ENCODE assay signal across 8 cellular contexts in genomic region chr12:47927346-47927745, GRCh38.
"Had no signal": no experiment of that assay in that cellular context is flagged by ENCODE, and none has a peak within 500 bp of the region (broad histone marks: within the 10 kb centered on the region; RNA-seq: fewer than 3 reads in every experiment).

No MANE protein-coding gene starts in this region.

- ATAC-seq: GM23338, HepG2, K562 had no signal

- H3K4me3 Mint-ChIP-seq: GM23338, H9 had no signal

- DNase-seq: H9, HCEC 1CT, KG1 had no signal

- H3K27ac Mint-ChIP-seq: GM23338, H9 had no signal

- FAIRE-seq: H1, H54, HepG2, K562 had no signal

- H3K4me3 ChIP-seq: GM23338, K562 had no signal

- H3K4me1 Mint-ChIP-seq: GM23338, H9 had no signal

- H3K9me3 Mint-ChIP-seq: GM23338, H9 had no signal
